ENCODE assay signal across 35 cellular contexts in genomic region chr10:94085766-94086437, GRCh38.
"Had no signal": no experiment of that assay in that cellular context is flagged by ENCODE, and none has a peak within 500 bp of the region (broad histone marks: within the 10 kb centered on the region; RNA-seq: fewer than 3 reads in every experiment).

No MANE protein-coding gene starts in this region.

- H3K27me3 ChIP-seq: MG63 had no signal

- H3K4me3 ChIP-seq: MG63 had no signal

- H3K27ac ChIP-seq: RWPE1, WERI-Rb-1 had no signal

- ATAC-seq: activated CD8-positive, alpha-beta memory T cell treated with anti-CD3 and anti-CD28 coated beads, Interleukin-2, amount 10 ng/mL, durations not matched to agents 7 days and 5 days; activated naive CD8-positive, alpha-beta T cell treated with anti-CD3 and anti-CD28 coated beads, Interleukin-2, amount 50 U/mL, for 24 hours; PC-3; Right ventricle myocardium inferior had no signal

- DNase-seq: activated CD4-positive, alpha-beta memory T cell treated with anti-CD3 and anti-CD28 coated beads, Interleukin-2, amount 10 ng/mL, durations not matched to agents 7 days and 5 days; activated CD4-positive, alpha-beta T cell treated with anti-CD3 and anti-CD28 coated beads for 1 hour; activated CD4-positive, alpha-beta T cell treated with anti-CD3 and anti-CD28 coated beads for 48 hours; activated CD4-positive, CD25-positive, alpha-beta regulatory T cell; activated CD8-positive, alpha-beta memory T cell treated with anti-CD3 and anti-CD28 coated beads for 24 hours; activated CD8-positive, alpha-beta memory T cell treated with anti-CD3 and anti-CD28 coated beads, Interleukin-2, amount 10 ng/mL, durations not matched to agents 7 days and 5 days; activated CD8-positive, alpha-beta memory T cell treated with anti-CD3 and anti-CD28 coated beads, Interleukin-2, amount 50 U/mL, for 48 hours; activated effector memory CD4-positive, alpha-beta T cell treated with Interleukin-2 at 50 U/mL for 16 hours; activated naive CD4-positive, alpha-beta T cell treated with anti-CD3 and anti-CD28 coated beads, Interleukin-2, amount 10 ng/mL, durations not matched to agents 7 days and 5 days; activated naive CD8-positive, alpha-beta T cell treated with anti-CD3 and anti-CD28 coated beads, Interleukin-2, amount 50 U/mL, for 24 hours; activated T-cell treated with anti-CD3 and anti-CD28 coated beads, Interleukin-2, amount 50 U/mL, for 48 hours; anterior cingulate cortex; central memory CD4-positive, alpha-beta T cell; Kasumi-1; KG1; MG63; NCI-H1048; NCI-H1105 treated with DMSO at 0.1 percent for 48 hours; NCI-H1436; NCI-H187; NCI-H2029 treated with DMSO at 0.1 percent for 48 hours; NCI-H2171 treated with DMSO at 0.1 percent for 48 hours; NCI-H2227 treated with DMSO at 0.1 percent for 48 hours; NCI-H524 treated with DMSO at 0.1 percent for 48 hours; NCI-H82; NK-92 treated with Interleukin-12 subunit alpha and Interleukin-12 subunit beta, amount 100 ng/mL, for 24 hours; PC-3; SIG-M5; SW 1271; T-helper 1 cell; T-helper 2 cell; T-helper 9 cell; WERI-Rb-1 had no signal

- H3K36me3 ChIP-seq: MG63, WERI-Rb-1 had no signal
